In the genomic region with DNA sequence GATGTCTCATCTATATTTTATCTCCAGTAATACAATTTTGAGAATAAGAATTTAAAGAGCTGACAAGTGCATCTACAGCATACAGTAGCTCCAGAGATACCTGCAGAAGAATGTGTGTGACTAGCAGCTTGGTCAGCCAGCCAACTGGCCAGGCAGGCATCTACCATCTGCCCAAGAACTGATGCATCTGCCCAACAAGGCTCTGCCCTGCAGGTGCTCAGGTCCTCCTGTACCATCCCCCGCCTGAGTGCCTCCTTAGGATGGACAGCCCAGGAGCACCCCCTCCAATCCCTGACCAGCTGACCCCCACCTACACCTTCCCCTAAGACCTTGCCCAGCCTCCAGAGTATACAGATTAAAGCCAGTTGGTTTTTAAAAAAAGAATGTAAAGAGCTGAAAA, we compare ENCODE assay signal across 28 cellular contexts.
"Had no signal": no experiment of that assay in that cellular context is flagged by ENCODE, and none has a peak within 500 bp of the region (broad histone marks: within the 10 kb centered on the region; RNA-seq: fewer than 3 reads in every experiment).

No MANE protein-coding gene starts in this region.

- H3K9me3 ChIP-seq: SJCRH30 had no signal

- H3K36me3 ChIP-seq: brain microvascular endothelial cell had no signal

- H3K4me3 Mint-ChIP-seq: activated CD4-positive, alpha-beta T cell treated with anti-CD3 and anti-CD28 coated beads, Interleukin-2, amount 10 ng/mL, durations not matched to agents 24 days and 14 days; activated CD8-positive, alpha-beta T cell treated with anti-CD3 and anti-CD28 coated beads for 36 hours; activated naive CD8-positive, alpha-beta T cell treated with anti-CD3 and anti-CD28 coated beads for 36 hours; activated T-cell treated with anti-CD3 and anti-CD28 coated beads, Interleukin-2, amount 50 U/mL, for 72 hours; activated T-helper 17 cell treated with anti-CD3 and anti-CD28 coated beads, Interleukin-2, amount 50 U/mL, for 72 hours had no signal

- H3K27me3 Mint-ChIP-seq: activated CD4-positive, alpha-beta T cell treated with anti-CD3 and anti-CD28 coated beads, Interleukin-2, amount 10 ng/mL, durations not matched to agents 24 days and 14 days; activated CD8-positive, alpha-beta T cell treated with anti-CD3 and anti-CD28 coated beads for 36 hours; activated naive CD8-positive, alpha-beta T cell treated with anti-CD3 and anti-CD28 coated beads for 36 hours; activated T-helper 17 cell treated with anti-CD3 and anti-CD28 coated beads, Interleukin-2, amount 50 U/mL, for 72 hours had no signal

- H3K27ac Mint-ChIP-seq: activated CD4-positive, alpha-beta T cell treated with anti-CD3 and anti-CD28 coated beads, Interleukin-2, amount 10 ng/mL, durations not matched to agents 24 days and 14 days; activated CD8-positive, alpha-beta T cell treated with anti-CD3 and anti-CD28 coated beads for 36 hours; activated naive CD8-positive, alpha-beta T cell treated with anti-CD3 and anti-CD28 coated beads for 36 hours; activated T-cell treated with anti-CD3 and anti-CD28 coated beads, Interleukin-2, amount 50 U/mL, for 72 hours; activated T-helper 17 cell treated with anti-CD3 and anti-CD28 coated beads, Interleukin-2, amount 50 U/mL, for 72 hours had no signal

- H3K36me3 Mint-ChIP-seq: activated naive CD8-positive, alpha-beta T cell treated with anti-CD3 and anti-CD28 coated beads for 36 hours had no signal

- H3K27ac ChIP-seq: SJCRH30, SK-N-MC, WERI-Rb-1 had no signal

- H3K9me3 Mint-ChIP-seq: activated CD4-positive, alpha-beta T cell treated with anti-CD3 and anti-CD28 coated beads, Interleukin-2, amount 10 ng/mL, durations not matched to agents 24 days and 14 days; activated CD8-positive, alpha-beta T cell treated with anti-CD3 and anti-CD28 coated beads for 36 hours; activated naive CD8-positive, alpha-beta T cell treated with anti-CD3 and anti-CD28 coated beads for 36 hours; activated T-cell treated with anti-CD3 and anti-CD28 coated beads, Interleukin-2, amount 50 U/mL, for 72 hours; activated T-helper 17 cell treated with anti-CD3 and anti-CD28 coated beads, Interleukin-2, amount 50 U/mL, for 72 hours had no signal

- ATAC-seq: activated CD8-positive, alpha-beta T cell treated with anti-CD3 and anti-CD28 coated beads for 36 hours; activated T-cell treated with anti-CD3 and anti-CD28 coated beads, Interleukin-2, amount 50 U/mL, for 72 hours; activated T-helper 17 cell treated with anti-CD3 and anti-CD28 coated beads, Interleukin-2, amount 50 U/mL, for 72 hours; Panc1 had no signal

- H3K4me1 Mint-ChIP-seq: activated CD4-positive, alpha-beta T cell treated with anti-CD3 and anti-CD28 coated beads, Interleukin-2, amount 10 ng/mL, durations not matched to agents 24 days and 14 days; activated naive CD8-positive, alpha-beta T cell treated with anti-CD3 and anti-CD28 coated beads for 36 hours; activated T-helper 17 cell treated with anti-CD3 and anti-CD28 coated beads, Interleukin-2, amount 50 U/mL, for 72 hours had no signal

- H3K4me3 ChIP-seq: SJCRH30, SK-N-MC had no signal

- DNase-seq: activated CD4-positive, alpha-beta T cell treated with anti-CD3 and anti-CD28 coated beads, Interleukin-2, amount 10 ng/mL, durations not matched to agents 24 days and 14 days; activated CD4-positive, alpha-beta T cell treated with anti-CD3 and anti-CD28 coated beads, Interleukin-2, amount 50 U/mL, for 4 hours; activated CD8-positive, alpha-beta T cell treated with anti-CD3 and anti-CD28 coated beads for 36 hours; activated effector memory CD4-positive, alpha-beta T cell treated with anti-CD3 and anti-CD28 coated beads, Interleukin-2, amount 50 U/mL, for 16 hours; activated naive CD4-positive, alpha-beta T cell; activated naive CD4-positive, alpha-beta T cell treated with anti-CD3 and anti-CD28 coated beads, Interleukin-2, amount 50 U/mL, for 16 hours; activated naive CD8-positive, alpha-beta T cell treated with anti-CD3 and anti-CD28 coated beads for 36 hours; activated T-cell treated with anti-CD3 and anti-CD28 coated beads, Interleukin-2, amount 50 U/mL, for 1 hour; activated T-cell treated with anti-CD3 and anti-CD28 coated beads, Interleukin-2, amount 50 U/mL, for 72 hours; amniotic stem cell; aorta; brain microvascular endothelial cell; central memory CD4-positive, alpha-beta T cell; Karpas-422; NCI-H1105; NCI-H1436; NCI-H1694; NCI-H1930; NCI-H2081 treated with DMSO at 0.1 percent for 48 hours; NCI-H345; NCI-H524 treated with DMSO at 0.1 percent for 48 hours; SHP77; SJCRH30; T1000; WERI-Rb-1 had no signal

- H3K27me3 ChIP-seq: brain microvascular endothelial cell, SJCRH30 had no signal
